In the genomic region with DNA sequence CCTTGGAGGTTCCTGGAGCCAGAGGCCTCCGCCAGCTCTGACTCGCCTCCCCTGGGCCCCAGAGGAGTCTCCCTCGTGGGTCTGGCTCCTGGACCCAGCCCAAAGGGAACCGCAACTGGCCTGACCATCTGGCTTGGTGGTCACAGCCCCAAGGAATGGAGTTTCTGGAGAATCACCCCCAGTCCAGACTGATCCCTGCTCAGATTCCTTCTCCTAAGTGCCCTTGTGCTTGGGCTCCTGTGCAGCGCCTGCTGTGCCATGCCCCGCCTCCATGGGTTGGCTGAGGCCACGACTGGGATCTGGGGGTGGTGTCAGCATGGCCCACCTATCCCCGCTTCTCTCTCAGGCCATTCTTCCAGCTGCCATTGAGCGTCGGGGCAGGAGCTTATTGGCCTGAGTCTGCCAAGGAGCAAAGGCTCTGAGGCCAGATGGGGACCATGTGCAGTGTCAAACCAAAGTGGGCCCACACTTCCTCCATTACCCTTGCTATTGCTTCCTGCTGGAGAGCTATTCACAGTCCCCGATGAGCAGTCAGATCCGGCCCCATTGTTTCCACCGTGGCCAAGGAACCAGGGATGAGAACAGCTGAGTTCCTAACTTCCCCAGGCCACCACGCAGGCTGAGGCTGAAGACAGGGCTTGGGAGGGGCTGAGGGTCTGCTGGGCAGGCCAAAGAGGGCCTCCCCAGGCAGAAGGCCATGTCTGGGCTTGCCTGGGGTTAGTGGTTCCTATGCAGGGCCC, we compare ENCODE assay signal across 9 cellular contexts. TPM values are rescaled to one million over a fixed set of nuclear protein-coding genes. Genes with fewer than 3 reads are reported as not detected.
A peak's percentile ranks its signal among the peaks of the same experiment; 100 is the strongest.
DNase-seq lines count a peak whose midpoint lies in the region; ATAC-seq and TF ChIP-seq lines count a peak whose summit lies in the region.
"Had no signal": no experiment of that assay in that cellular context is flagged by ENCODE, and none has a peak within 500 bp of the region (broad histone marks: within the 10 kb centered on the region; RNA-seq: fewer than 3 reads in every experiment).

No MANE protein-coding gene starts in this region.

- H3K36me3 ChIP-seq in ACC112 (ENCODE audit: insufficient read depth, low read length) (no peaks in the 10 kb centered on the region), lower lobe of right lung (no peaks in the 10 kb centered on the region)

- H3K36me3 Mint-ChIP-seq in MCF 10A (ENCODE audit: insufficient read depth, unreplicated experiment) = peaks cover 7% of the 10 kb centered on the region
- H3K36me3 Mint-ChIP-seq in activated CD8-positive, alpha-beta T cell treated with anti-CD3 and anti-CD28 coated beads for 36 hours (ENCODE audit: low read depth) = no peaks in the 10 kb centered on the region

- BruUV-seq in MCF 10A (replicated peaks; lab: Mats Ljungman, UMichigan) = no TSS peak

- no peaks in the 10 kb centered on the region for H3K9me3 Mint-ChIP-seq in MCF 10A (ENCODE audit: unreplicated experiment)
- no peaks in the 10 kb centered on the region for H3K9me3 Mint-ChIP-seq in activated CD8-positive, alpha-beta T cell treated with anti-CD3 and anti-CD28 coated beads for 36 hours
- H3K9me3 Mint-ChIP-seq: activated T-cell treated with anti-CD3 and anti-CD28 coated beads, Interleukin-2, amount 50 U/mL, for 4 hours had no signal

- peaks cover 25% of the 10 kb centered on the region for H3K4me1 ChIP-seq in ACC112 (ENCODE audit: control insufficient read depth, insufficient read depth, low read length, unreplicated experiment)
- H3K4me1 ChIP-seq in lower lobe of right lung = peaks cover 31% of the 10 kb centered on the region

- in situ Hi-C loops in GM13976 (cut with MboI; ENCODE audit: low sequenced_read_pairs, unreplicated experiment) = no loop called here

- H3K27me3 Mint-ChIP-seq in MCF 10A (ENCODE audit: insufficient read depth, unreplicated experiment) = no peaks in the 10 kb centered on the region
- peaks cover 7% of the 10 kb centered on the region for H3K27me3 Mint-ChIP-seq in activated CD8-positive, alpha-beta T cell treated with anti-CD3 and anti-CD28 coated beads for 36 hours

- H3K27me3 ChIP-seq in ACC112 (ENCODE audit: insufficient read depth, low read length) (no peaks in the 10 kb centered on the region), lower lobe of right lung (ENCODE audit: low read depth) (no peaks in the 10 kb centered on the region)

- H3K4me3 Mint-ChIP-seq in MCF 10A (ENCODE audit: unreplicated experiment) = peak overlapping the region; percentile 18
- H3K4me3 Mint-ChIP-seq in activated CD8-positive, alpha-beta T cell treated with anti-CD3 and anti-CD28 coated beads for 36 hours = no peak overlapping the region
- H3K4me3 Mint-ChIP-seq: activated T-cell treated with anti-CD3 and anti-CD28 coated beads, Interleukin-2, amount 50 U/mL, for 4 hours had no signal

- H3K27ac ChIP-seq in ACC112 (ENCODE audit: low read depth, low read length) (peak overlapping the region; percentile 82), lower lobe of right lung (peak overlapping the region; percentile 18)

- H3K4me3 ChIP-seq in ACC112 (ENCODE audit: low read depth, low read length) (no peak overlapping the region), lower lobe of right lung (no peak overlapping the region)

- H3K4me1 Mint-ChIP-seq in MCF 10A (ENCODE audit: insufficient read depth, unreplicated experiment) = peaks cover 45% of the 10 kb centered on the region
- peaks cover 14% of the 10 kb centered on the region for H3K4me1 Mint-ChIP-seq in activated CD8-positive, alpha-beta T cell treated with anti-CD3 and anti-CD28 coated beads for 36 hours (ENCODE audit: low read depth)

- TF ChIP-seq CTCF in MCF 10A (IDR thresholded peaks at IDR 0.05; ENCODE audit: unreplicated experiment) (no peak), lower lobe of right lung (IDR thresholded peaks at IDR 0.05) (no peak), GM13976 (IDR thresholded peaks at IDR 0.05; ENCODE audit: borderline replicate concordance, control extremely low read depth, extremely low read depth, insufficient read depth, missing control alignments) (no peak)
- no peak for TF ChIP-seq CTCF in activated CD8-positive, alpha-beta T cell treated with anti-CD3 and anti-CD28 coated beads for 36 hours (IDR thresholded peaks at IDR 0.05)

- POLR2A ChIA-PET in MCF 10A (lab: Yijun Ruan, JAX) = interaction anchor here (0.5 to 1.6 kb wide), 7 partner anchors 30 to 242 kb away, joined by 3 to 8 read pairs (median 4); partner anchors contain the start of gene SIN3A
- POLR2A ChIA-PET in activated CD8-positive, alpha-beta T cell treated with anti-CD3 and anti-CD28 coated beads for 36 hours (lab: Charles Lee) = no interaction called here

- CTCF ChIA-PET in MCF 10A (lab: Yijun Ruan, JAX) = interaction anchor here (0.6 to 2.3 kb wide), 8 partner anchors 9 to 359 kb away, joined by 3 to 17 read pairs (median 4); a partner anchor contains a TSS
- CTCF ChIA-PET in activated CD8-positive, alpha-beta T cell treated with anti-CD3 and anti-CD28 coated beads for 36 hours (lab: Charles Lee) = interaction anchor here (0.5 to 0.8 kb wide), 2 partner anchors 108 to 228 kb away, joined by 3 to 4 read pairs; no protein-coding TSS in a partner anchor

- H3K79me2 ChIP-seq in ACC112 (ENCODE audit: control insufficient read depth, insufficient read depth, low read length, unreplicated experiment) = no peaks in the 10 kb centered on the region

- ATAC-seq in lower lobe of right lung (no peak), HG03354 (IDR thresholded peaks at IDR 0.05; ENCODE audit: poor library complexity, severe bottlenecking, unreplicated experiment) (no peak)
- no peak for ATAC-seq in activated CD8-positive, alpha-beta T cell treated with anti-CD3 and anti-CD28 coated beads for 36 hours
- ATAC-seq: activated T-cell treated with anti-CD3 and anti-CD28 coated beads, Interleukin-2, amount 50 U/mL, for 4 hours had no signal

- peak; percentile 74 to 85 for DNase-seq in Kasumi-1 (lab: John Stamatoyannopoulos, UW)
- DNase-seq in MCF 10A (ENCODE audit: unreplicated experiment) = peak; percentile 26
- no peak for DNase-seq in lower lobe of right lung
- no peak for DNase-seq in activated CD8-positive, alpha-beta T cell treated with anti-CD3 and anti-CD28 coated beads for 36 hours
- no peak for DNase-seq in GM13976 (ENCODE audit: low spot score)
- DNase-seq in stimulated activated CD4-positive, alpha-beta T cell treated with anti-CD3 and anti-CD28 coated beads, Interleukin-2, amount 100 ng/mL, for 48 hours = no peak
- DNase-seq: activated T-cell treated with anti-CD3 and anti-CD28 coated beads, Interleukin-2, amount 50 U/mL, for 4 hours had no signal

- H3K9me3 ChIP-seq in lower lobe of right lung = no peaks in the 10 kb centered on the region

- H3K27ac Mint-ChIP-seq in MCF 10A (ENCODE audit: low read depth, unreplicated experiment) = peak overlapping the region; percentile 59
- no peak overlapping the region for H3K27ac Mint-ChIP-seq in activated CD8-positive, alpha-beta T cell treated with anti-CD3 and anti-CD28 coated beads for 36 hours

- intact Hi-C loops in MCF 10A (cut with micrococcal nuclease) = no loop called here
- intact Hi-C loops in lower lobe of right lung (cut with DNase I) = no loop called here
- intact Hi-C loops in activated CD8-positive, alpha-beta T cell treated with anti-CD3 and anti-CD28 coated beads for 36 hours (cut with micrococcal nuclease) = no loop called here

- no peak overlapping the region for H2AFZ ChIP-seq in ACC112 (ENCODE audit: low read length, unreplicated experiment)

RNA-seq across cellular contexts. Expression of gene CSPG4, which starts 19.0 kb away (rescaled TPM):
- 0.05 and 0.21 TPM in 2 replicates for total RNA-seq in MCF 10A (2022)
- total RNA-seq in lower lobe of right lung = 15.0 TPM
- total RNA-seq in activated CD8-positive, alpha-beta T cell treated with anti-CD3 and anti-CD28 coated beads for 36 hours = not detected

RNA-seq across cellular contexts. Expression of gene SNX33, which starts 46.0 kb away (rescaled TPM):
- total RNA-seq in MCF 10A (2022) (14.3 and 15.2 TPM in 2 replicates), lower lobe of right lung (28.9 TPM)
- total RNA-seq in activated CD8-positive, alpha-beta T cell treated with anti-CD3 and anti-CD28 coated beads for 36 hours = 1 to 10 TPM; 1.7 to 1.8 TPM

RNA-seq across cellular contexts. Expression of gene IMP3, which starts 53.6 kb away (rescaled TPM):
- total RNA-seq in MCF 10A (2022) (45.8 and 58.0 TPM in 2 replicates), lower lobe of right lung (56.5 TPM)
- total RNA-seq in activated CD8-positive, alpha-beta T cell treated with anti-CD3 and anti-CD28 coated beads for 36 hours = 100 to 1,000 TPM; 101 to 105 TPM

Comparison
In these comparisons a context has a peak if more than half of its experiments do, and no peak if none do; other contexts are left out.
1. DNase-seq: peak in Kasumi-1 (2 of 2) and MCF 10A (single experiment); none in lower lobe of right lung (single experiment), activated CD8-positive, alpha-beta T cell treated with anti-CD3 and anti-CD28 coated beads for 36 hours (single experiment), GM13976 (single experiment) and stimulated activated CD4-positive, alpha-beta T cell treated with anti-CD3 and anti-CD28 coated beads, Interleukin-2, amount 100 ng/mL, for 48 hours (0 of 2).
2. RNA of gene CSPG4, which starts 19.0 kb away (total RNA-seq): 15.0 TPM in lower lobe of right lung (single experiment); 0.05 to 0.21 TPM in MCF 10A and not detected in activated CD8-positive, alpha-beta T cell treated with anti-CD3 and anti-CD28 coated beads for 36 hours; every median in the first group is over 10 times any median in the second.